1 cellular context compared by ENCODE assay signal in the genomic region with DNA sequence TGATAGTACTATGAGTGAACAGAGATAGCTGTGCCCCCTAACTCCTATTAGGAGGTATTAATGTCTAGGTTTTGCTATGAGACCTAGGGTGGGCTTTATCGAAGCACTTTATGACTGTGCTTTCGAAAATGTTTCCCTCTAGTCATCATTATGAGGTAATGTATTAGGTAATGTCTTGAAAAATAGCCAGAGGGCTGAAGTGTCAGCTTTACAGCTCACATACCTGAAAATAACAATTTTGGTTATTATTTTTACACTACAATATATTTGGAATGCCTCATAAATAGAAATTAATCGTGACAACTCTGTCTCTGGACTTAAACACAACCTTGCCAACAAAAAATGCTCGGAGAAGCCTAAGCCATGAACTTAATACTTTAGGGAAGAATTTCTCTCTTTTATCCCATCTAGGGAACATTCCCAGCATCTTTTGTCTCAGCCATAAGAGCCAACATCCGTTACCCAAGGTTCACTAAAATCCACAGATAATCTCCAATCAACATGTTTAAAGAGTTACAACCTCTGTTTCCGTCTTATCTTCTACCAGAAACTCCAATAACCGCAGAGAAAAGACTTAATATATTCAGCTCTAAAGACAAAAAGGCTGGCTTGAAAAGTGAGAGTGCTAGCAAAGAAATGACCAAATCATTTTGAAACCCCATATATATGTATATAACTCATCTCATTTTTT.
TF ChIP-seq lines count a peak whose summit lies in the region.

No MANE protein-coding gene starts in this region.

TF ChIP-seq in HEK293, 187 proteins besides CTCF, POLR2A, EP300 and RAD21 (continued from another document):
- TF ChIP-seq, protein P1, sequence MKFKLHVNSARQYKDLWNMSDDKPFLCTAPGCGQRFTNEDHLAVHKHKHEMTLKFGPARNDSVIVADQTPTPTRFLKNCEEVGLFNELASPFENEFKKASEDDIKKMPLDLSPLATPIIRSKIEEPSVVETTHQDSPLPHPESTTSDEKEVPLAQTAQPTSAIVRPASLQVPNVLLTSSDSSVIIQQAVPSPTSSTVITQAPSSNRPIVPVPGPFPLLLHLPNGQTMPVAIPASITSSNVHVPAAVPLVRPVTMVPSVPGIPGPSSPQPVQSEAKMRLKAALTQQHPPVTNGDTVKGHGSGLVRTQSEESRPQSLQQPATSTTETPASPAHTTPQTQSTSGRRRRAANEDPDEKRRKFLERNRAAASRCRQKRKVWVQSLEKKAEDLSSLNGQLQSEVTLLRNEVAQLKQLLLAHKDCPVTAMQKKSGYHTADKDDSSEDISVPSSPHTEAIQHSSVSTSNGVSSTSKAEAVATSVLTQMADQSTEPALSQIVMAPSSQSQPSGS (tag by site-specific recombination; IDR thresholded peaks at IDR 0.05; ENCODE audit: low read depth): peak; percentile 56; the same call in 1 of the 2 replicates
- no peak for TF ChIP-seq ZNF423 (tag by site-specific recombination; IDR thresholded peaks at IDR 0.05)
- TF ChIP-seq, protein P2, sequence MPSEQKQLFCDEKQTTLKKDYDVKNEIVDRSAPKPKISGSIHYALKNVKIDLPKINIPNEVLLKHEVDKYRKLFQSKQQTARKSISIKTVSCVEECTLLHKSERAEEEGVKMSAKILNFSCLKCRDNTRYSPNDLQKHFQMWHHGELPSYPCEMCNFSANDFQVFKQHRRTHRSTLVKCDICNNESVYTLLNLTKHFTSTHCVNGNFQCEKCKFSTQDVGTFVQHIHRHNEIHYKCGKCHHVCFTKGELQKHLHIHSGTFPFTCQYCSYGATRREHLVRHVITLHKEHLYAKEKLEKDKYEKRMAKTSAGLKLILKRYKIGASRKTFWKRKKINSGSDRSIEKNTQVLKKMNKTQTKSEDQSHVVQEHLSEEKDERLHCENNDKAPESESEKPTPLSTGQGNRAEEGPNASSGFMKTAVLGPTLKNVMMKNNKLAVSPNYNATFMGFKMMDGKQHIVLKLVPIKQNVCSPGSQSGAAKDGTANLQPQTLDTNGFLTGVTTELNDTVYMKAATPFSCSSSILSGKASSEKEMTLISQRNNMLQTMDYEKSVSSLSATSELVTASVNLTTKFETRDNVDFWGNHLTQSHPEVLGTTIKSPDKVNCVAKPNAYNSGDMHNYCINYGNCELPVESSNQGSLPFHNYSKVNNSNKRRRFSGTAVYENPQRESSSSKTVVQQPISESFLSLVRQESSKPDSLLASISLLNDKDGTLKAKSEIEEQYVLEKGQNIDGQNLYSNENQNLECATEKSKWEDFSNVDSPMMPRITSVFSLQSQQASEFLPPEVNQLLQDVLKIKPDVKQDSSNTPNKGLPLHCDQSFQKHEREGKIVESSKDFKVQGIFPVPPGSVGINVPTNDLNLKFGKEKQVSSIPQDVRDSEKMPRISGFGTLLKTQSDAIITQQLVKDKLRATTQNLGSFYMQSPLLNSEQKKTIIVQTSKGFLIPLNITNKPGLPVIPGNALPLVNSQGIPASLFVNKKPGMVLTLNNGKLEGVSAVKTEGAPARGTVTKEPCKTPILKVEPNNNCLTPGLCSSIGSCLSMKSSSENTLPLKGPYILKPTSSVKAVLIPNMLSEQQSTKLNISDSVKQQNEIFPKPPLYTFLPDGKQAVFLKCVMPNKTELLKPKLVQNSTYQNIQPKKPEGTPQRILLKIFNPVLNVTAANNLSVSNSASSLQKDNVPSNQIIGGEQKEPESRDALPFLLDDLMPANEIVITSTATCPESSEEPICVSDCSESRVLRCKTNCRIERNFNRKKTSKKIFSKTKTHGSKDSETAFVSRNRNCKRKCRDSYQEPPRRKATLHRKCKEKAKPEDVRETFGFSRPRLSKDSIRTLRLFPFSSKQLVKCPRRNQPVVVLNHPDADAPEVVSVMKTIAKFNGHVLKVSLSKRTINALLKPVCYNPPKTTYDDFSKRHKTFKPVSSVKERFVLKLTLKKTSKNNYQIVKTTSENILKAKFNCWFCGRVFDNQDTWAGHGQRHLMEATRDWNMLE (tag by site-specific recombination; conservative IDR thresholded peaks at IDR 0.05; ENCODE audit: low read depth): no peak
- TF ChIP-seq, protein P3, sequence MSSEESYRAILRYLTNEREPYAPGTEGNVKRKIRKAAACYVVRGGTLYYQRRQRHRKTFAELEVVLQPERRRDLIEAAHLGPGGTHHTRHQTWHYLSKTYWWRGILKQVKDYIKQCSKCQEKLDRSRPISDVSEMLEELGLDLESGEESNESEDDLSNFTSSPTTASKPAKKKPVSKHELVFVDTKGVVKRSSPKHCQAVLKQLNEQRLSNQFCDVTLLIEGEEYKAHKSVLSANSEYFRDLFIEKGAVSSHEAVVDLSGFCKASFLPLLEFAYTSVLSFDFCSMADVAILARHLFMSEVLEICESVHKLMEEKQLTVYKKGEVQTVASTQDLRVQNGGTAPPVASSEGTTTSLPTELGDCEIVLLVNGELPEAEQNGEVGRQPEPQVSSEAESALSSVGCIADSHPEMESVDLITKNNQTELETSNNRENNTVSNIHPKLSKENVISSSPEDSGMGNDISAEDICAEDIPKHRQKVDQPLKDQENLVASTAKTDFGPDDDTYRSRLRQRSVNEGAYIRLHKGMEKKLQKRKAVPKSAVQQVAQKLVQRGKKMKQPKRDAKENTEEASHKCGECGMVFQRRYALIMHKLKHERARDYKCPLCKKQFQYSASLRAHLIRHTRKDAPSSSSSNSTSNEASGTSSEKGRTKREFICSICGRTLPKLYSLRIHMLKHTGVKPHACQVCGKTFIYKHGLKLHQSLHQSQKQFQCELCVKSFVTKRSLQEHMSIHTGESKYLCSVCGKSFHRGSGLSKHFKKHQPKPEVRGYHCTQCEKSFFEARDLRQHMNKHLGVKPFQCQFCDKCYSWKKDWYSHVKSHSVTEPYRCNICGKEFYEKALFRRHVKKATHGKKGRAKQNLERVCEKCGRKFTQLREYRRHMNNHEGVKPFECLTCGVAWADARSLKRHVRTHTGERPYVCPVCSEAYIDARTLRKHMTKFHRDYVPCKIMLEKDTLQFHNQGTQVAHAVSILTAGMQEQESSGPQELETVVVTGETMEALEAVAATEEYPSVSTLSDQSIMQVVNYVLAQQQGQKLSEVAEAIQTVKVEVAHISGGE (tag by site-specific recombination; conservative IDR thresholded peaks at IDR 0.05; ENCODE audit: low read depth): 0 out of 2 replicates have a peak, but pooled peaks have one; percentile 18
- no peak for TF ChIP-seq ZNF324 (tag by site-specific recombination; IDR thresholded peaks at IDR 0.05)
- TF ChIP-seq ZNF366 (tag by site-specific recombination; conservative IDR thresholded peaks at IDR 0.05): 0 out of 2 replicates have a peak, but pooled peaks have one; percentile 21
- TF ChIP-seq HOXA7 (CRISPR knock-in tag; IDR thresholded peaks at IDR 0.05; ENCODE audit: borderline replicate concordance): no peak
- TF ChIP-seq ZNF211 (tag by site-specific recombination; IDR thresholded peaks at IDR 0.05; ENCODE audit: low read depth): no peak
- TF ChIP-seq ZNF169 (tag by site-specific recombination; IDR thresholded peaks at IDR 0.05): no peak
- TF ChIP-seq ZNF391 (tag by site-specific recombination; IDR thresholded peaks at IDR 0.05; ENCODE audit: borderline replicate concordance, low read depth): no peak
- 0 out of 2 replicates have a peak, but pooled peaks have one; percentile 41 for TF ChIP-seq KLF8 (tag by site-specific recombination; IDR thresholded peaks at IDR 0.05)
- no peak for TF ChIP-seq ZNF654 (tag by site-specific recombination; IDR thresholded peaks at IDR 0.05; ENCODE audit: low read depth)
- no peak for TF ChIP-seq ZNF658 (tag by site-specific recombination; IDR thresholded peaks at IDR 0.05)
- TF ChIP-seq, protein P4, sequence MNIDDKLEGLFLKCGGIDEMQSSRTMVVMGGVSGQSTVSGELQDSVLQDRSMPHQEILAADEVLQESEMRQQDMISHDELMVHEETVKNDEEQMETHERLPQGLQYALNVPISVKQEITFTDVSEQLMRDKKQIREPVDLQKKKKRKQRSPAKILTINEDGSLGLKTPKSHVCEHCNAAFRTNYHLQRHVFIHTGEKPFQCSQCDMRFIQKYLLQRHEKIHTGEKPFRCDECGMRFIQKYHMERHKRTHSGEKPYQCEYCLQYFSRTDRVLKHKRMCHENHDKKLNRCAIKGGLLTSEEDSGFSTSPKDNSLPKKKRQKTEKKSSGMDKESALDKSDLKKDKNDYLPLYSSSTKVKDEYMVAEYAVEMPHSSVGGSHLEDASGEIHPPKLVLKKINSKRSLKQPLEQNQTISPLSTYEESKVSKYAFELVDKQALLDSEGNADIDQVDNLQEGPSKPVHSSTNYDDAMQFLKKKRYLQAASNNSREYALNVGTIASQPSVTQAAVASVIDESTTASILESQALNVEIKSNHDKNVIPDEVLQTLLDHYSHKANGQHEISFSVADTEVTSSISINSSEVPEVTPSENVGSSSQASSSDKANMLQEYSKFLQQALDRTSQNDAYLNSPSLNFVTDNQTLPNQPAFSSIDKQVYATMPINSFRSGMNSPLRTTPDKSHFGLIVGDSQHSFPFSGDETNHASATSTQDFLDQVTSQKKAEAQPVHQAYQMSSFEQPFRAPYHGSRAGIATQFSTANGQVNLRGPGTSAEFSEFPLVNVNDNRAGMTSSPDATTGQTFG (tag by site-specific recombination; IDR thresholded peaks at IDR 0.05; ENCODE audit: borderline replicate concordance): no peak
- no peak for TF ChIP-seq ZNF221 (tag by site-specific recombination; IDR thresholded peaks at IDR 0.05; ENCODE audit: borderline replicate concordance)
- TF ChIP-seq ZBTB21 (tag by site-specific recombination; IDR thresholded peaks at IDR 0.05): 0 out of 2 replicates have a peak, but pooled peaks have one; percentile 25
- TF ChIP-seq, protein P5, sequence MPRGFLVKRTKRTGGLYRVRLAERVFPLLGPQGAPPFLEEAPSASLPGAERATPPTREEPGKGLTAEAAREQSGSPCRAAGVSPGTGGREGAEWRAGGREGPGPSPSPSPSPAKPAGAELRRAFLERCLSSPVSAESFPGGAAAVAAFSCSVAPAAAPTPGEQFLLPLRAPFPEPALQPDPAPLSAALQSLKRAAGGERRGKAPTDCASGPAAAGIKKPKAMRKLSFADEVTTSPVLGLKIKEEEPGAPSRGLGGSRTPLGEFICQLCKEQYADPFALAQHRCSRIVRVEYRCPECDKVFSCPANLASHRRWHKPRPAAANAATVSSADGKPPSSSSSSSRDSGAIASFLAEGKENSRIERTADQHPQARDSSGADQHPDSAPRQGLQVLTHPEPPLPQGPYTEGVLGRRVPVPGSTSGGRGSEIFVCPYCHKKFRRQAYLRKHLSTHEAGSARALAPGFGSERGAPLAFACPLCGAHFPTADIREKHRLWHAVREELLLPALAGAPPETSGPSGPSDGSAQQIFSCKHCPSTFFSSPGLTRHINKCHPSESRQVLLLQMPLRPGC (tag by site-specific recombination; IDR thresholded peaks at IDR 0.05): no peak
- TF ChIP-seq OVOL3 (tag by site-specific recombination; IDR thresholded peaks at IDR 0.05): no peak
- TF ChIP-seq ZNF223 (tag by site-specific recombination; IDR thresholded peaks at IDR 0.05): no peak
- TF ChIP-seq ZNF843 (tag by site-specific recombination; IDR thresholded peaks at IDR 0.05): 0 out of 2 replicates have a peak, but pooled peaks have one; percentile 15
- TF ChIP-seq ZNF701 (tag by site-specific recombination; IDR thresholded peaks at IDR 0.05): no peak
- no peak for TF ChIP-seq ZFP41 (tag by site-specific recombination; IDR thresholded peaks at IDR 0.05; ENCODE audit: borderline replicate concordance)
TF ChIP-seq in HEK293: peak in this region for 7.
